Comparison of ENCODE assay signal across 2 cellular contexts in genomic region chr14:103118663-103119404, GRCh38.
A peak's percentile ranks its signal among the peaks of the same experiment; 100 is the strongest.
TF ChIP-seq lines count a peak whose summit lies in the region.

No MANE protein-coding gene starts in this region.

TF ChIP-seq in IMR-90, 13 proteins besides CTCF, POLR2A, EP300 and RAD21:
- no peak for TF ChIP-seq MAFK (IDR thresholded peaks at IDR 0.05; ENCODE audit: low read depth, low read length)
- TF ChIP-seq BHLHE40 (IDR thresholded peaks at IDR 0.05; ENCODE audit: low read depth, low read length), result no peak
- TF ChIP-seq MAZ (IDR thresholded peaks at IDR 0.05; ENCODE audit: borderline replicate concordance, low read depth, low read length), result no peak
- TF ChIP-seq CHD1 (IDR thresholded peaks at IDR 0.05; ENCODE audit: low read depth, low read length), result no peak
- no peak for TF ChIP-seq MXI1 (IDR thresholded peaks at IDR 0.05; ENCODE audit: borderline replicate concordance, low read depth, low read length)
- TF ChIP-seq USF2 (IDR thresholded peaks at IDR 0.05; ENCODE audit: low read depth, low read length), result no peak
- TF ChIP-seq NFE2L2 (IDR thresholded peaks at IDR 0.05; ENCODE audit: low read depth, low read length), result no peak
- no peak for TF ChIP-seq RFX5 (IDR thresholded peaks at IDR 0.05; ENCODE audit: low read depth, low read length)
- no peak for TF ChIP-seq FOS (IDR thresholded peaks at IDR 0.05; ENCODE audit: low read depth, low read length)
- TF ChIP-seq ELK1 (IDR thresholded peaks at IDR 0.05; ENCODE audit: borderline replicate concordance, low read depth, low read length), result no peak
- no peak for TF ChIP-seq RCOR1 (IDR thresholded peaks at IDR 0.05; ENCODE audit: insufficient replicate concordance, low read length)
- no peak for TF ChIP-seq CEBPB (IDR thresholded peaks at IDR 0.05; ENCODE audit: low read depth, low read length)
- no peak for TF ChIP-seq SMC3 (IDR thresholded peaks at IDR 0.05; ENCODE audit: low read depth, low read length)

TF ChIP-seq in HepG2, 621 proteins besides CTCF, POLR2A, EP300 and RAD21:
- TF ChIP-seq ZNF275 (CRISPR knock-in tag; IDR thresholded peaks at IDR 0.05; ENCODE audit: borderline replicate concordance) (no peak), TFDP1 (CRISPR knock-in tag; IDR thresholded peaks at IDR 0.05; ENCODE audit: borderline replicate concordance) (no peak), AGO1 (IDR thresholded peaks at IDR 0.05; ENCODE audit: low read depth, low read length, poor library complexity, severe bottlenecking) (peak; percentile 36), TBX3 (IDR thresholded peaks at IDR 0.05; ENCODE audit: borderline replicate concordance) (no peak), TERF1 (CRISPR knock-in tag; IDR thresholded peaks at IDR 0.05) (no peak), SMAD3 (CRISPR knock-in tag; IDR thresholded peaks at IDR 0.05) (no peak), ZBTB44 (CRISPR knock-in tag; IDR thresholded peaks at IDR 0.05) (no peak), ZNF432 (CRISPR knock-in tag; IDR thresholded peaks at IDR 0.05; ENCODE audit: borderline replicate concordance) (no peak), TRIM24 (CRISPR knock-in tag; IDR thresholded peaks at IDR 0.05) (no peak), MIXL1 (CRISPR knock-in tag; IDR thresholded peaks at IDR 0.05) (no peak), ZNF232 (CRISPR knock-in tag; IDR thresholded peaks at IDR 0.05; ENCODE audit: borderline replicate concordance) (no peak), SNAPC4 (CRISPR knock-in tag; IDR thresholded peaks at IDR 0.05) (no peak), ZNF766 (CRISPR knock-in tag; IDR thresholded peaks at IDR 0.05; ENCODE audit: borderline replicate concordance) (no peak), ZIK1 (CRISPR knock-in tag; IDR thresholded peaks at IDR 0.05; ENCODE audit: borderline replicate concordance, low read depth) (no peak), THRA (CRISPR knock-in tag; IDR thresholded peaks at IDR 0.05; ENCODE audit: borderline replicate concordance) (no peak), ZMYM2 (CRISPR knock-in tag; IDR thresholded peaks at IDR 0.05) (no peak), ZBTB4 (CRISPR knock-in tag; IDR thresholded peaks at IDR 0.05; ENCODE audit: borderline replicate concordance) (no peak), GRHL1 (CRISPR knock-in tag; conservative IDR thresholded peaks at IDR 0.05) (no peak), ZNF12 (CRISPR knock-in tag; IDR thresholded peaks at IDR 0.05) (no peak), KMT2A (CRISPR knock-in tag; IDR thresholded peaks at IDR 0.05) (no peak), ASH2L (IDR thresholded peaks at IDR 0.05; ENCODE audit: insufficient read length, low read depth, low read length) (no peak), NFE2L2 (IDR thresholded peaks at IDR 0.05; ENCODE audit: low read length) (peak; percentile 12; the same call in 1 of the 2 replicates), ZNF607 (CRISPR knock-in tag; IDR thresholded peaks at IDR 0.05; ENCODE audit: borderline replicate concordance) (no peak), KDM5B (CRISPR knock-in tag; IDR thresholded peaks at IDR 0.05; ENCODE audit: borderline replicate concordance) (0 out of 2 replicates have a peak, but pooled peaks have one; percentile 36)
TF ChIP-seq in HepG2: peak in this region for 3.
